In the genomic region with DNA sequence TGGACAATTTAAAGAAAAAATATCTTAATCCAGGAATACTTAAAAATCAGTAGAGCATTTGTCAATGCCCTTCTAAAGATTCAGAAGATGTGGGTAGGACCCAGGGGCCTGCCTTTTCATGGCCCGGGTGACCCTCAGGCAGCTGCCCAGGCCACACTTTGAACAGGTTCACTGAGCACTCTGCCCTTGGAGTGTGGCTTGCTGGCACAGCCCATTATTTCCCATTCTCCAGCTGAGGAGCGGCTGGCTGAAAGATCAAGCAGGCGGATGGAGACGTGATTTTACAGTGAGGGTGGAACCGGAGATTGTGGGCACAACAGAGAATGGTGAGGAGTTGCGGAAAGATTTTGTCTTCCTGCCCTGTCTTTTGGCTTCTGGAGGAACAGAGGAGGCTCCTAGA, we compare ENCODE assay signal across 11 cellular contexts. TPM values are rescaled to one million over a fixed set of nuclear protein-coding genes. Genes with fewer than 3 reads are reported as not detected.
"Had no signal": no experiment of that assay in that cellular context is flagged by ENCODE, and none has a peak within 500 bp of the region (broad histone marks: within the 10 kb centered on the region; RNA-seq: fewer than 3 reads in every experiment).

No MANE protein-coding gene starts in this region.

- H3K27ac ChIP-seq: pancreas, right lobe of liver, testis, vagina had no signal

- H3K9me3 ChIP-seq: pancreas, right lobe of liver, testis, vagina had no signal

- H3K4me3 ChIP-seq: pancreas, right lobe of liver, testis, vagina had no signal

- H3K4me3 Mint-ChIP-seq: activated B cell treated with CpG ODN at 0.5 μM for 24 hours; dendritic cell treated with granulocyte-macrophage colony-stimulating factor and Interleukin-4, amounts not matched to agents 40 ng/mL and 50 ng/mL, for 4 days; nephron; T-helper 1 cell treated with Interleukin-12 subunit alpha and Interleukin-12 subunit beta and Interleukin-4 antibody, amounts not matched to agents 30 μg/mL and 1 μg/mL, for 36 hours had no signal

- H3K27me3 ChIP-seq: right lobe of liver, testis, vagina had no signal

- H3K4me1 Mint-ChIP-seq: activated B cell treated with CpG ODN at 0.5 μM for 24 hours had no signal

- H3K9me3 Mint-ChIP-seq: activated B cell treated with CpG ODN at 0.5 μM for 24 hours; dendritic cell treated with granulocyte-macrophage colony-stimulating factor and Interleukin-4, amounts not matched to agents 40 ng/mL and 50 ng/mL, for 4 days; nephron; T-helper 1 cell treated with Interleukin-12 subunit alpha and Interleukin-12 subunit beta and Interleukin-4 antibody, amounts not matched to agents 30 μg/mL and 1 μg/mL, for 36 hours had no signal

- DNase-seq: right lobe of liver had no signal

- H3K36me3 ChIP-seq: pancreas, right lobe of liver, vagina had no signal

- H3K4me1 ChIP-seq: pancreas, right lobe of liver, testis had no signal

- H3K27ac Mint-ChIP-seq: activated B cell treated with CpG ODN at 0.5 μM for 24 hours; dendritic cell treated with granulocyte-macrophage colony-stimulating factor and Interleukin-4, amounts not matched to agents 40 ng/mL and 50 ng/mL, for 4 days; T-helper 1 cell treated with Interleukin-12 subunit alpha and Interleukin-12 subunit beta and Interleukin-4 antibody, amounts not matched to agents 30 μg/mL and 1 μg/mL, for 36 hours had no signal

RNA-seq across cellular contexts. Expression of gene PRPH, which starts 7.1 kb away (rescaled TPM):
- total RNA-seq: activated B cell treated with CpG ODN at 0.5 μM for 24 hours, liver, right lobe of liver had no signal

RNA-seq across cellular contexts. Expression of gene C1QL4, which starts 49.1 kb away (rescaled TPM):
- total RNA-seq: activated B cell treated with CpG ODN at 0.5 μM for 24 hours, bronchial epithelial cell, liver, pancreas, right lobe of liver had no signal
- polyA plus RNA-seq: fibroblast of lung, liver, pancreas had no signal

RNA-seq across cellular contexts. Expression of gene DNAJC22, which starts 58.8 kb away (rescaled TPM):
- total RNA-seq: activated B cell treated with CpG ODN at 0.5 μM for 24 hours had no signal
